9 cellular contexts compared by ENCODE assay signal in genomic region chr2:25566694-25567093, GRCh38.
DNase-seq lines count a peak whose midpoint lies in the region; ATAC-seq, FAIRE-seq and TF ChIP-seq lines count a peak whose summit lies in the region.
"Had no signal": no experiment of that assay in that cellular context is flagged by ENCODE, and none has a peak within 500 bp of the region (broad histone marks: within the 10 kb centered on the region; RNA-seq: fewer than 3 reads in every experiment).

No MANE protein-coding gene starts in this region.

- no peak overlapping the region for H3K4me3 ChIP-seq in upper lobe of right lung
- H3K4me3 ChIP-seq in kidney (ENCODE audit: low read length in 2 of 2) = no peak overlapping the region

- no peak overlapping the region for H3K9ac ChIP-seq in kidney (ENCODE audit: low read length in 2 of 2)

- no peaks in the 10 kb centered on the region for H3K36me3 Mint-ChIP-seq in dendritic cell treated with granulocyte-macrophage colony-stimulating factor and Interleukin-4, amounts not matched to agents 40 ng/mL and 50 ng/mL, for 4 days (ENCODE audit: low read depth)

- no peaks in the 10 kb centered on the region for H3K27me3 Mint-ChIP-seq in dendritic cell treated with granulocyte-macrophage colony-stimulating factor and Interleukin-4, amounts not matched to agents 40 ng/mL and 50 ng/mL, for 4 days

- no peak overlapping the region for H3K27ac ChIP-seq in upper lobe of right lung
- no peak overlapping the region for H3K27ac ChIP-seq in kidney (ENCODE audit: low read depth in 2 of 2, low read length in 2 of 2)

- H3K9me3 ChIP-seq in upper lobe of right lung (no peaks in the 10 kb centered on the region), kidney (ENCODE audit: control insufficient read depth in 1 of 2, low read length in 2 of 2) (no peaks in the 10 kb centered on the region)

- peaks cover 48% of the 10 kb centered on the region for H3K4me1 Mint-ChIP-seq in dendritic cell treated with granulocyte-macrophage colony-stimulating factor and Interleukin-4, amounts not matched to agents 40 ng/mL and 50 ng/mL, for 4 days (ENCODE audit: low read depth)

- TF ChIP-seq CTCF in upper lobe of right lung (IDR thresholded peaks at IDR 0.05) (no peak), kidney (IDR thresholded peaks at IDR 0.05; ENCODE audit: borderline replicate concordance, extremely low read depth, insufficient read depth) (no peak)

- no peaks in the 10 kb centered on the region for H3K4me1 ChIP-seq in upper lobe of right lung
- peaks cover 5 to 6% of the 10 kb centered on the region in 2 donors for H3K4me1 ChIP-seq in kidney (ENCODE audit: control insufficient read depth in 1 of 2, insufficient read depth in 1 of 2, low read depth in 1 of 2, low read length in 2 of 2)

- H3K36me3 ChIP-seq in upper lobe of right lung (no peaks in the 10 kb centered on the region), kidney (ENCODE audit: control insufficient read depth in 1 of 2, insufficient read depth in 2 of 2, low read length in 2 of 2) (no peaks in the 10 kb centered on the region)

- peak; percentile 61 for DNase-seq in Right ventricle myocardium superior
- DNase-seq in cardiac septum (ENCODE audit: low spot score) = no peak
- no peak for DNase-seq in upper lobe of right lung
- DNase-seq in NCI-H226 = no peak
- DNase-seq in kidney = no peak
- DNase-seq: cortex of kidney had no signal

- ATAC-seq in Right ventricle myocardium superior (ENCODE audit: poor library complexity) (peak; percentile 79), HG03460 (IDR thresholded peaks at IDR 0.05; ENCODE audit: unreplicated experiment) (peak; percentile 80), upper lobe of right lung (peak; percentile 88), HG02870 (IDR thresholded peaks at IDR 0.05; ENCODE audit: unreplicated experiment) (no peak)

- no peak for FAIRE-seq in kidney (lab: Jason Lieb, UNC)

- H3K4me3 Mint-ChIP-seq in dendritic cell treated with granulocyte-macrophage colony-stimulating factor and Interleukin-4, amounts not matched to agents 40 ng/mL and 50 ng/mL, for 4 days = peak overlapping the region; percentile 32

- H3K27me3 ChIP-seq in upper lobe of right lung = no peaks in the 10 kb centered on the region

- intact Hi-C loops in Right ventricle myocardium superior (cut with DNase I) = no loop called here
- intact Hi-C loops in cardiac septum (cut with DNase I) = no loop called here
- intact Hi-C loops in dendritic cell treated with granulocyte-macrophage colony-stimulating factor and Interleukin-4, amounts not matched to agents 40 ng/mL and 50 ng/mL, for 4 days (cut with micrococcal nuclease) = loop anchor here (2.0 to 10.0 kb wide), 4 partner anchors 44 to 292 kb away; no protein-coding TSS in a partner anchor
- intact Hi-C loops in upper lobe of right lung (cut with DNase I) = no loop called here
- intact Hi-C loops in kidney (cut with DNase I) = no loop called here

- H3K27ac Mint-ChIP-seq in dendritic cell treated with granulocyte-macrophage colony-stimulating factor and Interleukin-4, amounts not matched to agents 40 ng/mL and 50 ng/mL, for 4 days = peak overlapping the region; percentile 85

- H3K9me3 Mint-ChIP-seq in dendritic cell treated with granulocyte-macrophage colony-stimulating factor and Interleukin-4, amounts not matched to agents 40 ng/mL and 50 ng/mL, for 4 days = no peaks in the 10 kb centered on the region
